Comparison of ENCODE assay signal across 8 cellular contexts in the genomic region with DNA sequence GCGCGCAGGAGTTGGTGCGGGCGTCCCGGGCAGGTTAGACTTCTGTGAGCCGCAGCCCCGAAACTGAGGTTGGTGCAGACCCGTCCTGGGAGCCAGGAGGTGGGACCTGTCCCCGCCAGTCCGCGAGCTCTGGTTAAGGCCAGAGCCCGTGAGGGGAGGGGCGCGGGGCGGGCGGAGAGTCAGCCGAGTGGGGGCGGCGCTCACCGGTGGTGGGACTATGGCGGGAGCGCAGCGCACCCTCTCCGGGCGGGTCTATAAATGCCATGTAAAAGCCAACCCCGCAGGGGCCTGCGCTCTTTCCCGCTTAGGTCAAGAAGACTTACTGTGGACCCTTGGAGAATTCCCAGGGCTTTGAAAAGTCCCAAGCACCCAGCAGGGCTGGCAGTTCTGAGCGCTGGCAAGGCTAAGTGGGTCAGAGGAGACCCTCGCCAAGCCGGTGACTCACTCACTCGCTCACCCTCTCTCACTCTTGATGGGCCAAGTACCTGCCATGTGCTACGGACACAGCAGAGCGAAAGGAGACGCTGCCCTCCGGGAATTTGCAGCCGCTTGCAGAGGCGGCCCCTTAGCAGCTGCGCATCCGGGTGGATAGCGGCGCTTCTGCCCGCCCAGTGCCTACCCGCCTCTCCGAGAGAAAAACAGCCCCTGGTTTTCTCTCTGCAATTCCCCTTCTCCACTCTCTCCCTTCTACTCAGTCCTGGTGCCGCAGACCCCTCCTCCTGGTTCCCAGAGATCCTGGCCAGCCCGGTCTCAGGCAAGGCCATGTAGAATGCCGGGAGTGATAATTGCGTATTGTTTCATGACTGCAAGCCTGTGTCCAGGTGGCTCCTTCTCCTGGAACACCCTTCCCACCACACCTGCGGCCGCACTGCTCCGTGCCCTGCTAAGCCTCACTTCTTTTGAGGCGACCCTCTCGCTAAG. TPM values are rescaled to one million over a fixed set of nuclear protein-coding genes. Genes with fewer than 3 reads are reported as not detected.
DNase-seq lines count a peak whose midpoint lies in the region; ATAC-seq and TF ChIP-seq lines count a peak whose summit lies in the region.

A gene (minus strand): TSS at position 110 of the 921 bp plus-strand sequence. CDS start 19,607 bp downstream, outside the sequence.

- CTCF ChIA-PET in RWPE1 (lab: Yijun Ruan, JAX) = no interaction called here

- POLR2A ChIA-PET in RWPE1 (lab: Yijun Ruan, JAX; ENCODE audit: low non-redundant PET) = no interaction called here

- H3K36me3 ChIP-seq in ES-I3 (ENCODE audit: insufficient read depth, low read length) = no peaks in the 10 kb centered on the region

- peak within 1 kb of the TSS; percentile 38 for H3K27ac Mint-ChIP-seq in glutamatergic neuron (ENCODE audit: unreplicated experiment)

- no peaks in the 10 kb centered on the region for H3K9me3 ChIP-seq in ES-I3 (ENCODE audit: control insufficient read depth, insufficient read depth, low read length)

- peaks cover 5% of the 10 kb centered on the region for H3K9me3 Mint-ChIP-seq in glutamatergic neuron (ENCODE audit: unreplicated experiment)

- H3K4me3 Mint-ChIP-seq in glutamatergic neuron (ENCODE audit: unreplicated experiment) = peak within 1 kb of the TSS; percentile 88

- DNase-seq in RWPE1 (ENCODE audit: low spot score) (peak; percentile 28), glutamatergic neuron (peak; percentile 59), occipital lobe (lab: John Stamatoyannopoulos, UW) (peak; percentile 72), NCI-H1694 treated with DMSO at 0.1 percent for 48 hours (lab: John Stamatoyannopoulos, UW) (no peak), GF-D8 (lab: John Stamatoyannopoulos, UW) (no peak)
- no peak for DNase-seq in effector CD8-positive, alpha-beta T cell (lab: John Stamatoyannopoulos, UW)

- peaks cover 15% of the 10 kb centered on the region for H3K27me3 Mint-ChIP-seq in glutamatergic neuron (ENCODE audit: unreplicated experiment)

- H3K36me3 Mint-ChIP-seq in glutamatergic neuron (ENCODE audit: unreplicated experiment) = peaks cover 7% of the 10 kb centered on the region

- H3K27ac ChIP-seq in RWPE1 = peak within 1 kb of the TSS; percentile 78

- H3K9ac ChIP-seq in ES-I3 (ENCODE audit: low read depth, low read length) = peak within 1 kb of the TSS; percentile 79

- H3K4me1 ChIP-seq in ES-I3 (ENCODE audit: insufficient read depth, low read length) = no peaks in the 10 kb centered on the region; the same call in 1 of the 2 replicates

- H3K4me1 Mint-ChIP-seq in glutamatergic neuron (ENCODE audit: low read depth, unreplicated experiment) = peaks cover 5% of the 10 kb centered on the region

- TF ChIP-seq CTCF in RWPE1 (conservative IDR thresholded peaks at IDR 0.05; ENCODE audit: low read depth) = no peak
- TF ChIP-seq CTCF in glutamatergic neuron (IDR thresholded peaks at IDR 0.05; ENCODE audit: partially characterized antibody, unreplicated experiment) = no peak

- ATAC-seq in HG03039 (IDR thresholded peaks at IDR 0.05; ENCODE audit: unreplicated experiment) = no peak

RNA-seq across cellular contexts. Expression of the gene that starts here (rescaled TPM):
- total RNA-seq in glutamatergic neuron (ENCODE audit: unreplicated experiment) (not detected), occipital lobe (2.7 TPM)

Comparison
In these comparisons a context has a peak if more than half of its experiments do, and no peak if none do; other contexts are left out.
1. Peak in DNase-seq in glutamatergic neuron; RNA of the gene not detected or under 1 TPM.
2. DNase-seq: peak in RWPE1 (single experiment) and occipital lobe (single experiment); none in effector CD8-positive, alpha-beta T cell (single experiment), NCI-H1694 treated with DMSO at 0.1 percent for 48 hours (single experiment) and GF-D8 (single experiment).